Comparison of ENCODE assay signal across 7 cellular contexts in the genomic region with DNA sequence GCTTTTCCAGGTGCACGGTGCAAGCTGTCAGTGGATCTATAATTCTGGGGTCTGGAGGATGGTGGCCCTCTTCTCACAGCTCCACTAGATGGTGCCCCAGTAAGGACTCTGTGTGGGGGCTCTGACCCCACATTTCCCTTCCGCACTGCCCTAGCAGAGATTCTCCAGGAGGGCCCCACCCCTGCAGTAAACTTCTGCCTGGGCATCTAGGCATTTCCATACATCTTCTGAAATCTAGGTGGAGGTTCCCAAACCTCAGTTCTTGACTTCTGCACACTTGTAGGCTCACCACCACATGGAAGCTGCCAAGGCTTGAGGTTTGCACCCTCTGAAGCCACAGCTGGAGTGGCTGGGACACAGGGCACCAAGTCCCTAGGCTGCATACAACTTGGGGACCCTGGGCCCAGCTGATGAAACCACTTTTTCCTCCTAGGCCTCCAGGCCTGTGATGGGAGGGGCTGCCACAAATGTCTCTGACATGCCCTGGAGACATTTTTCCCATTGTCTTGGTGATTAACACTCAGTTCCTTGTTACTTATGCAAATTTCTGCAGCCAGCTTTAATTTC. TPM values are rescaled to one million over a fixed set of nuclear protein-coding genes. Genes with fewer than 3 reads are reported as not detected.
"Had no signal": no experiment of that assay in that cellular context is flagged by ENCODE, and none has a peak within 500 bp of the region (broad histone marks: within the 10 kb centered on the region; RNA-seq: fewer than 3 reads in every experiment).

No MANE protein-coding gene starts in this region.

RNA-seq across cellular contexts. Expression of gene FGR, which starts 45.3 kb away (rescaled TPM):
- total RNA-seq: endodermal cell, endothelial cell of umbilical vein, epithelial cell of proximal tubule, fibroblast of lung, fibroblast of villous mesenchyme, foreskin keratinocyte, glomerular endothelial cell had no signal
- polyA plus RNA-seq: fibroblast of lung had no signal
